ENCODE assay signal across 8 cellular contexts in the genomic region with DNA sequence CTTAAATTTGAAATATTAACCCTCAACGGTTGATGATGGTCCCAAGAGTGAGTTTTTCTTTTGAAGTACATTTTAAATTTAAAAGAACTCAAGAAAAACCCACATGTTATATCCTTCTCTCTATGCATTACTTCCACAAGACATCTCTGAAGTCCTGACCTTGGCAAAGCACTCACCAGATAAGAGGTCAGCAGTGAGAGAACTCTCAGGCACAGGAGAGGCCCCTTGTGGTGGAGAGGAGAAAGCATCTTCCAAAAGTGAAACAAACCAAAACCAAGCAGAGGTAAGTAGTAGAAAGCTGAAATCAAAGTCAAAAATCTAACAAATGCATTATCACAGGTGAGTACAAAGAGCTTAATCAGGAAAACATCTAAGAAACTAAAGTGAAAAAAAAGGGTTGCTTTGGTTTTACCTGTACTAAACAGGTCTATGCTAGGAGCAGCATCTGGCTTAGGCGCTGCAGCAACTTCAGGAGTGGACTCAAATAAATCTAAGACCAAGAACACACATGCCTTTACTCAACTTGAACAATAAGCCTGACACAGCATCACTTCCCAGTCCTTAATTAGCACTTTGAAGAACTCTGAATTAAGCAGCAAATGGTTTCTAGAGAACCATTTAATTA.
DNase-seq lines count a peak whose midpoint lies in the region; ATAC-seq and TF ChIP-seq lines count a peak whose summit lies in the region.

No MANE protein-coding gene starts in this region.

- H3K9me3 Mint-ChIP-seq in Calu3 (ENCODE audit: low read depth, unreplicated experiment): no peaks in the 10 kb centered on the region
- H3K9me3 Mint-ChIP-seq in T-helper 2 cell treated with Interferon-gamma antibody and Interleukin-4, amounts not matched to agents 5 μg/mL and 100 μg/mL, for 36 hours: no peaks in the 10 kb centered on the region

- H3K4me2 ChIP-seq in PC-9: peak overlapping the region; percentile 36; the same call in 1 of the 2 replicates

- POLR2A ChIA-PET in PC-9 (lab: Charles Lee; ENCODE audit: unreplicated experiment): no interaction called here

- H3K36me3 Mint-ChIP-seq in Calu3 (ENCODE audit: insufficient read depth, unreplicated experiment): no peaks in the 10 kb centered on the region
- H3K36me3 Mint-ChIP-seq in T-helper 2 cell treated with Interferon-gamma antibody and Interleukin-4, amounts not matched to agents 5 μg/mL and 100 μg/mL, for 36 hours (ENCODE audit: low read depth): no peaks in the 10 kb centered on the region

- no peaks in the 10 kb centered on the region for H3K9me2 ChIP-seq in PC-9 (ENCODE audit: insufficient read depth)

- TF ChIP-seq CTCF in Calu3 (IDR thresholded peaks at IDR 0.05; ENCODE audit: unreplicated experiment) (peak; percentile 47), PC-9 (conservative IDR thresholded peaks at IDR 0.05) (peak; percentile 59; the same call in 1 of the 2 replicates), tibial nerve (IDR thresholded peaks at IDR 0.05) (no peak)

- no peak overlapping the region; the same call in 1 of the 2 replicates for H2AFZ ChIP-seq in PC-9

- intact Hi-C loops in Calu3 (cut with micrococcal nuclease; ENCODE audit: unreplicated experiment): loop anchor here (2.0 kb wide), 1 partner anchor 174 kb away; no protein-coding TSS in a partner anchor
- intact Hi-C loops in PC-9 (cut with micrococcal nuclease; ENCODE audit: unreplicated experiment): no loop called here

- H3K27ac Mint-ChIP-seq in Calu3 (ENCODE audit: unreplicated experiment): no peak overlapping the region
- no peak overlapping the region for H3K27ac Mint-ChIP-seq in T-helper 2 cell treated with Interferon-gamma antibody and Interleukin-4, amounts not matched to agents 5 μg/mL and 100 μg/mL, for 36 hours

- 66 to 70% methylated on average over 2 of the region's 2 CpGs for WGBS in tibial nerve, 2 donors

- H3K79me2 ChIP-seq in PC-9 (ENCODE audit: low read depth): no peaks in the 10 kb centered on the region

- peak; percentile 96 for ATAC-seq in GM19395 (IDR thresholded peaks at IDR 0.05; ENCODE audit: unreplicated experiment)
- peak; percentile 89 for ATAC-seq in HG03139 (IDR thresholded peaks at IDR 0.05; ENCODE audit: unreplicated experiment)

- no peak overlapping the region for H3K4me3 ChIP-seq in PC-9
- no peak overlapping the region for H3K4me3 ChIP-seq in tibial nerve

- H3K9me3 ChIP-seq in PC-9 (ENCODE audit: insufficient read depth, low read depth) (no peaks in the 10 kb centered on the region), tibial nerve (no peaks in the 10 kb centered on the region)

- H3K27ac ChIP-seq in PC-9 (no peak overlapping the region), tibial nerve (no peak overlapping the region)

- H3K27me3 ChIP-seq in PC-9 (ENCODE audit: insufficient read depth, low read depth): no peaks in the 10 kb centered on the region
- no peaks in the 10 kb centered on the region for H3K27me3 ChIP-seq in tibial nerve

- no peaks in the 10 kb centered on the region for H4K20me1 ChIP-seq in PC-9 (ENCODE audit: insufficient read depth)

- no peaks in the 10 kb centered on the region for H3K27me3 Mint-ChIP-seq in Calu3 (ENCODE audit: unreplicated experiment)
- H3K27me3 Mint-ChIP-seq in T-helper 2 cell treated with Interferon-gamma antibody and Interleukin-4, amounts not matched to agents 5 μg/mL and 100 μg/mL, for 36 hours (ENCODE audit: low read depth): no peaks in the 10 kb centered on the region

- no peak for TF ChIP-seq EP300 in tibial nerve (IDR thresholded peaks at IDR 0.05)

- no peaks in the 10 kb centered on the region for H3K4me1 Mint-ChIP-seq in Calu3 (ENCODE audit: low read depth, unreplicated experiment)
- no peaks in the 10 kb centered on the region for H3K4me1 Mint-ChIP-seq in T-helper 2 cell treated with Interferon-gamma antibody and Interleukin-4, amounts not matched to agents 5 μg/mL and 100 μg/mL, for 36 hours (ENCODE audit: low read depth)

- H3K4me3 Mint-ChIP-seq in Calu3 (ENCODE audit: low read depth, unreplicated experiment): no peak overlapping the region
- H3K4me3 Mint-ChIP-seq in T-helper 2 cell treated with Interferon-gamma antibody and Interleukin-4, amounts not matched to agents 5 μg/mL and 100 μg/mL, for 36 hours: no peak overlapping the region

- H3K4me1 ChIP-seq in PC-9 (replicated peaks; ENCODE audit: insufficient read depth) (no peaks in the 10 kb centered on the region), tibial nerve (no peaks in the 10 kb centered on the region)

- no peak for TF ChIP-seq POLR2A in tibial nerve (IDR thresholded peaks at IDR 0.05)

- H3K36me3 ChIP-seq in PC-9 (ENCODE audit: low read depth): no peaks in the 10 kb centered on the region
- no peaks in the 10 kb centered on the region for H3K36me3 ChIP-seq in tibial nerve

- CTCF ChIA-PET in Calu3 (lab: Charles Lee) (interaction anchor here (0.6 kb wide), 1 partner anchor 241 kb away, joined by 6 read pairs; no protein-coding TSS in a partner anchor), PC-9 (lab: Charles Lee) (no interaction called here)

- BruUV-seq in Calu3 (replicated peaks; lab: Mats Ljungman, UMichigan) (no TSS peak), PC-9 (replicated peaks; lab: Mats Ljungman, UMichigan) (no TSS peak)

- DNase-seq in Calu3 (peak; percentile 31), PC-9 (no peak), iPS-NIHi11 (ENCODE audit: low spot score) (peak; percentile 33), tibial nerve (ENCODE audit: low spot score in 2 of 2) (no peak)
- no peak for DNase-seq in activated CD8-positive, alpha-beta memory T cell treated with anti-CD3 and anti-CD28 coated beads for 24 hours
- DNase-seq in T-helper 2 cell treated with Interferon-gamma antibody and Interleukin-4, amounts not matched to agents 5 μg/mL and 100 μg/mL, for 36 hours (ENCODE audit: low spot score): no peak

- H3F3A ChIP-seq in PC-9 (ENCODE audit: insufficient read depth, low read depth): no peaks in the 10 kb centered on the region

Comparison
In these comparisons a context has a peak if more than half of its experiments do, and no peak if none do; other contexts are left out.
1. DNase-seq: peak in Calu3 (single experiment) and iPS-NIHi11 (single experiment); none in PC-9 (0 of 2), activated CD8-positive, alpha-beta memory T cell treated with anti-CD3 and anti-CD28 coated beads for 24 hours (single experiment), tibial nerve (0 of 2) and T-helper 2 cell treated with Interferon-gamma antibody and Interleukin-4, amounts not matched to agents 5 μg/mL and 100 μg/mL, for 36 hours (single experiment).
2. CTCF ChIP-seq: peak in Calu3 (single experiment) and PC-9 (single experiment); none in tibial nerve (0 of 5).